In the genomic region with DNA sequence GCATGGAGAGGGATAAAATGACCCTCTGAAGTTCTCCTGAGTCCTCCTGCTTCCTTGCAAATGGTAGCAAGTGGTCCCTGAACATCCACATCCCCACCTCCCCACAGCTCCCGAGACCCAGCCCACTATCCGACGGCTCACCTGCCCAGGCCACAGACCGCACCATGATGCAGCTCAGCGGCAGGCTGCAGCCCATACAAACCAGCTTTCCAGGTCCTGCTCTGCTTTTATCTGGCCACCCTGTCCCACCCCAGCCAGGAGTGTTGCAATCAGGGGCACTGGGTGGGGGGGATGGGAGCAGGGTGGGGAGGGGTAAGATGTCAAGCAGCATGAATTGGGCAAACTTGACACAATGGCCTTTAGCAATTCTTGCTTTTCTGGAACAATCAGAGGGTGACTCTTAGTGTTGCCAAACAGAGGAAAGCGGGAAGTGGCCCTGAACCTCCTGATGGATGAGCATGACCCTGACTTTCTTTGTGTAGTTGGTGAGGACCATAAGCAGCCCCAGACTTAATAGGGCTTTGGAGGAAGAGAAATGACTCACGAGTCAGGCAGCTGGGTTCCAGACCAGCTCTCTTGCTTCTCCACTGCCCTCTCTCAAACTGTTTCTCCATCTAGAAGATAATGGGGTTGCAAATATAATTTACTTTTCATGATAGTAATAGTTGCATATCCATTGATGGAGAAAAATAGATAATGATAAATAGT, we compare ENCODE assay signal across 15 cellular contexts. TPM values are rescaled to one million over a fixed set of nuclear protein-coding genes. Genes with fewer than 3 reads are reported as not detected.
"Had no signal": no experiment of that assay in that cellular context is flagged by ENCODE, and none has a peak within 500 bp of the region (broad histone marks: within the 10 kb centered on the region; RNA-seq: fewer than 3 reads in every experiment).

A gene (minus strand): TSS at position 203 of the 708 bp plus-strand sequence. CDS start 37 bp downstream, at position 166.

- H3K36me3 ChIP-seq: pancreas, sigmoid colon, thoracic aorta, vagina had no signal

- ATAC-seq: left cardiac atrium; pancreas; stimulated activated effector memory CD8-positive, alpha-beta T cell treated with anti-CD3 and anti-CD28 coated beads, Interleukin-12 subunit alpha, Interleukin-12 subunit beta, amount 100 ng/mL, for 72 hours had no signal

- DNase-seq: activated CD4-positive, CD25-positive, alpha-beta regulatory T cell treated with anti-CD3 and anti-CD28 coated beads, Interleukin-2, amount 50 U/mL, for 72 hours; activated naive CD4-positive, alpha-beta T cell; aorta; effector memory CD4-positive, alpha-beta T cell; left cardiac atrium; midbrain; pancreas; sigmoid colon; T-helper 9 cell had no signal

- H3K4me3 ChIP-seq: lung, pancreas, sigmoid colon, thoracic aorta, vagina had no signal

- H3K9me3 ChIP-seq: pancreas, sigmoid colon, thoracic aorta, vagina had no signal

- H3K4me1 ChIP-seq: pancreas, sigmoid colon, vagina had no signal

- FAIRE-seq: frontal cortex, pancreas had no signal

- H3K27me3 ChIP-seq: pancreas, sigmoid colon, vagina had no signal

- H3K27ac ChIP-seq: pancreas, sigmoid colon, thoracic aorta, vagina had no signal

RNA-seq across cellular contexts. Expression of the gene that starts here (rescaled TPM):
- total RNA-seq: neural crest cell, sigmoid colon, vagina had no signal
